10 cellular contexts compared by ENCODE assay signal in genomic region chr3:115187149-115187757, GRCh38. TPM values are rescaled to one million over a fixed set of nuclear protein-coding genes. Genes with fewer than 3 reads are reported as not detected.
DNase-seq lines count a peak whose midpoint lies in the region; ATAC-seq, FAIRE-seq and TF ChIP-seq lines count a peak whose summit lies in the region.
"Had no signal": no experiment of that assay in that cellular context is flagged by ENCODE, and none has a peak within 500 bp of the region (broad histone marks: within the 10 kb centered on the region; RNA-seq: fewer than 3 reads in every experiment).

No MANE protein-coding gene starts in this region.

- no CpG with 5 or more reads among the region's 4 CpGs for WGBS in mesendoderm (ENCODE audit: extremely low coverage, insufficient coverage, low lambda C conversion rate)
- WGBS in pancreas, 2 donors: 75 to 87% methylated on average over 4 of the region's 4 CpGs

- no peak overlapping the region for H3K4ac ChIP-seq in mesendoderm (ENCODE audit: low read depth, low read length)

- no peak overlapping the region for H3K9ac ChIP-seq in DND-41 (ENCODE audit: low read depth, low read length)
- H3K9ac ChIP-seq in mesendoderm (ENCODE audit: low read length): no peak overlapping the region

- no peak overlapping the region for H4K5ac ChIP-seq in mesendoderm (ENCODE audit: low read length)

- TF ChIP-seq CTCF in DND-41 (IDR thresholded peaks at IDR 0.05; ENCODE audit: borderline replicate concordance, extremely low read depth, low read length, poor library complexity, severe bottlenecking) (no peak), pancreas (IDR thresholded peaks at IDR 0.05) (no peak)

- H3K9me3 ChIP-seq in DND-41 (ENCODE audit: insufficient read depth, low read length, severe bottlenecking): peaks cover 7% of the 10 kb centered on the region
- no peaks in the 10 kb centered on the region for H3K9me3 ChIP-seq in pancreas

- H3K4me3 ChIP-seq in DND-41 (ENCODE audit: low read depth in 1 of 2, low read length in 2 of 2) (no peak overlapping the region), mesendoderm (ENCODE audit: low read length) (no peak overlapping the region), pancreas (no peak overlapping the region)
- H3K4me3 ChIP-seq: cardiac muscle cell had no signal

- H3K4me2 ChIP-seq in DND-41 (ENCODE audit: insufficient read depth, low read length): no peak overlapping the region
- no peak overlapping the region for H3K4me2 ChIP-seq in mesendoderm (ENCODE audit: low read length)

- H3K27ac ChIP-seq in DND-41 (ENCODE audit: low read length): no peak overlapping the region
- H3K27ac ChIP-seq in mesendoderm (ENCODE audit: low read depth, low read length): no peak overlapping the region
- H3K27ac ChIP-seq in pancreas: no peak overlapping the region
- H3K27ac ChIP-seq: cardiac muscle cell had no signal

- H3K4me1 ChIP-seq in DND-41 (ENCODE audit: insufficient read depth, low read length): no peaks in the 10 kb centered on the region
- H3K4me1 ChIP-seq in mesendoderm (ENCODE audit: control insufficient read depth, low read depth, low read length): no peaks in the 10 kb centered on the region
- H3K4me1 ChIP-seq in pancreas: no peaks in the 10 kb centered on the region

- DNase-seq in DND-41 (no peak), GM19238 (ENCODE audit: insufficient read length, low spot score) (peak; percentile 47), mesendoderm (no peak), pancreas (no peak), iPS-NIHi11 (ENCODE audit: low spot score) (no peak)
- no peak for DNase-seq in central memory CD4-positive, alpha-beta T cell
- DNase-seq: NCI-H1105 had no signal

- no peak overlapping the region for H2AK5ac ChIP-seq in mesendoderm (ENCODE audit: low read length)

- H2BK120ac ChIP-seq in mesendoderm (ENCODE audit: low read depth, low read length): no peak overlapping the region

- no peak overlapping the region for H3K18ac ChIP-seq in mesendoderm (ENCODE audit: low read length)

- H3K79me2 ChIP-seq in DND-41 (ENCODE audit: insufficient read depth, low read length) (no peaks in the 10 kb centered on the region), mesendoderm (ENCODE audit: control insufficient read depth, insufficient read depth, low read length) (no peaks in the 10 kb centered on the region)

- no peak overlapping the region for H3K23ac ChIP-seq in mesendoderm (ENCODE audit: low read length)

- no peaks in the 10 kb centered on the region for H4K20me1 ChIP-seq in DND-41 (ENCODE audit: insufficient read depth, low read length)

- H4K8ac ChIP-seq in mesendoderm (ENCODE audit: low read depth, low read length): no peak overlapping the region

- H2BK15ac ChIP-seq in mesendoderm (replicated peaks; ENCODE audit: low read depth): no peak overlapping the region

- H3K27me3 ChIP-seq in DND-41 (ENCODE audit: insufficient read depth, low read length, poor library complexity) (no peaks in the 10 kb centered on the region), mesendoderm (ENCODE audit: insufficient read depth, low read length, poor library complexity) (no peaks in the 10 kb centered on the region), pancreas (no peaks in the 10 kb centered on the region)
- H3K27me3 ChIP-seq: cardiac muscle cell had no signal

- no peak overlapping the region for H2BK5ac ChIP-seq in mesendoderm (ENCODE audit: low read length)

- H3K79me1 ChIP-seq in mesendoderm (ENCODE audit: low read length): no peaks in the 10 kb centered on the region

- H3K56ac ChIP-seq in mesendoderm (ENCODE audit: low read length): no peak overlapping the region

- ATAC-seq in DND-41 (ENCODE audit: insufficient read depth, low read depth): 0 out of 3 replicates have a peak, but pooled peaks have one; percentile 40
- peak; percentile 100 for ATAC-seq in HG02798 (IDR thresholded peaks at IDR 0.05; ENCODE audit: poor library complexity, unreplicated experiment)
- peak; percentile 100 for ATAC-seq in HG03575 (IDR thresholded peaks at IDR 0.05; ENCODE audit: extremely low read depth, insufficient number of reproducible peaks, low FRiP score, unreplicated experiment)
- ATAC-seq in pancreas: no peak

- intact Hi-C loops in pancreas (cut with DNase I): no loop called here

- no peak for FAIRE-seq in pancreas (lab: Jason Lieb, UNC)

- H2AFZ ChIP-seq in DND-41 (ENCODE audit: low read depth, low read length): no peak overlapping the region

- H3K36me3 ChIP-seq in DND-41 (ENCODE audit: insufficient read depth, low read length) (no peaks in the 10 kb centered on the region), mesendoderm (ENCODE audit: control insufficient read depth, insufficient read depth, low read length) (no peaks in the 10 kb centered on the region), pancreas (no peaks in the 10 kb centered on the region)
- H3K36me3 ChIP-seq: cardiac muscle cell had no signal

RNA-seq across cellular contexts. Expression of gene ZBTB20, which starts 40.2 kb away (rescaled TPM):
- polyA plus RNA-seq in mesendoderm (2013, experiment 1 of 2): 0.13 TPM
- polyA plus RNA-seq in mesendoderm (2013, experiment 2 of 2): 0.24 TPM
- total RNA-seq in pancreas: 10 to 100 TPM; 34.7 to 81.5 (median 47.0) TPM
- polyA plus RNA-seq in pancreas: 10 to 100 TPM in 1 of 2 donors, 1 to 10 TPM in 1; 1.3 to 16.0 TPM

Comparison
In these comparisons a context has a peak if more than half of its experiments do, and no peak if none do; other contexts are left out.
1. ATAC-seq: peak in DND-41 (single experiment), HG02798 (single experiment) and HG03575 (single experiment); none in pancreas (0 of 4).